ENCODE assay signal across 25 cellular contexts in genomic region chr2:15146960-15147359, GRCh38.
"Had no signal": no experiment of that assay in that cellular context is flagged by ENCODE, and none has a peak within 500 bp of the region (broad histone marks: within the 10 kb centered on the region; RNA-seq: fewer than 3 reads in every experiment).

No MANE protein-coding gene starts in this region.

- H3K4me2 ChIP-seq: hepatocyte had no signal

- H3K79me2 ChIP-seq: hepatocyte had no signal

- DNase-seq: colonic mucosa; dermis blood vessel endothelial cell; erythroblast; foreskin melanocyte; head of caudate nucleus; left colon; left ventricle myocardium superior; mesenchymal stem cell; naive B cell; nephron progenitor cell; psoas muscle; retina; spleen; stimulated activated CD4-positive, alpha-beta T cell treated with anti-CD3 and anti-CD28 coated beads, Interleukin-15, amount 100 ng/mL, for 24 hours; stimulated activated CD4-positive, alpha-beta T cell treated with anti-CD3 and anti-CD28 coated beads, Interleukin-1b, Interleukin-23, amount 100 ng/mL, for 48 hours; stimulated activated CD4-positive, alpha-beta T cell treated with anti-CD3 and anti-CD28 coated beads, Interleukin-4, amount 100 ng/mL, for 4 hours; stimulated activated naive B cell treated with anti-CD40 and anti-IgM and Interleukin-4, amounts not matched to agents 10 μg/mL and 1 μg/mL and 100 μg/mL, for 72 hours; stimulated activated naive CD8-positive, alpha-beta T cell treated with anti-CD3 and anti-CD28 coated beads, Interleukin-15, amount 100 ng/mL, for 72 hours; transverse colon had no signal

- H2AFZ ChIP-seq: hepatocyte had no signal

- H3K4me3 ChIP-seq: colonic mucosa, hepatocyte, lung, psoas muscle, spleen, thoracic aorta, transverse colon had no signal

- H3K27ac ChIP-seq: colonic mucosa, hepatocyte, neutrophil, psoas muscle, spleen, thoracic aorta, transverse colon had no signal

- FAIRE-seq: endothelial cell of umbilical vein had no signal

- H3K27me3 ChIP-seq: colonic mucosa, hepatocyte, neutrophil, spleen, transverse colon had no signal

- H3K9me3 ChIP-seq: colonic mucosa, neutrophil, psoas muscle, spleen, thoracic aorta, transverse colon had no signal

- H3K36me3 ChIP-seq: colonic mucosa, neutrophil, spleen, thoracic aorta, transverse colon had no signal

- ATAC-seq: left colon; left ventricle myocardium superior; psoas muscle; sciatic nerve; stimulated activated naive B cell treated with anti-CD40 and anti-IgM and Interleukin-4, amounts not matched to agents 10 μg/mL and 1 μg/mL and 100 μg/mL, for 72 hours; stimulated activated naive CD8-positive, alpha-beta T cell treated with anti-CD3 and anti-CD28 coated beads, Interleukin-15, amount 100 ng/mL, for 72 hours had no signal

- H3K4me1 ChIP-seq: colonic mucosa, psoas muscle, transverse colon had no signal
